In genomic region chr1:207797229-207797973, GRCh38 we compare ENCODE assay signal across 7 cellular contexts. TPM values are rescaled to one million over a fixed set of nuclear protein-coding genes. Genes with fewer than 3 reads are reported as not detected.
A peak's percentile ranks its signal among the peaks of the same experiment; 100 is the strongest.
DNase-seq lines count a peak whose midpoint lies in the region; ATAC-seq, FAIRE-seq and TF ChIP-seq lines count a peak whose summit lies in the region.

No MANE protein-coding gene starts in this region.

- dilution Hi-C loops in mammary epithelial cell (cut with HindIII; ENCODE audit: low sequenced_read_pairs), result no loop called here

- intact Hi-C loops in mammary epithelial cell (cut with micrococcal nuclease), result loop anchor here (1.0 to 10.0 kb wide), 4 partner anchors 45 to 143 kb away; partner anchors contain the start of gene CD46

- 43% methylated on average over 7 of the region's 7 CpGs for WGBS in mammary epithelial cell (ENCODE audit: low coverage, missing lambda C conversion rate)

- H3K4me1 ChIP-seq in mammary epithelial cell (ENCODE audit: insufficient read depth, low read length), result no peaks in the 10 kb centered on the region

- no peak overlapping the region for H2AFZ ChIP-seq in mammary epithelial cell (ENCODE audit: low read depth, low read length)

- H3K36me3 ChIP-seq in WERI-Rb-1 (peaks cover 18% of the 10 kb centered on the region), mammary epithelial cell (ENCODE audit: insufficient read depth, low read length) (peaks cover 10% of the 10 kb centered on the region)

- no peaks in the 10 kb centered on the region for H4K20me1 ChIP-seq in mammary epithelial cell (ENCODE audit: insufficient read depth, low read length)

- no peaks in the 10 kb centered on the region for H3K9me3 ChIP-seq in WERI-Rb-1 (ENCODE audit: severe bottlenecking)
- no peaks in the 10 kb centered on the region for H3K9me3 ChIP-seq in mammary epithelial cell (replicated peaks; ENCODE audit: insufficient read depth, low read length)

- in situ Hi-C loops in mammary epithelial cell (cut with MboI; ENCODE audit: low sequenced_read_pairs in 2 of 2), result no loop called here

- H3K9ac ChIP-seq in mammary epithelial cell (ENCODE audit: insufficient read depth, low read length), result no peak overlapping the region

- no TSS peak for BruUV-seq in mammary epithelial cell (replicated peaks; lab: Mats Ljungman, UMichigan)

- H3K27ac ChIP-seq in WERI-Rb-1 (no peak overlapping the region), mammary epithelial cell (ENCODE audit: insufficient read depth, low read depth, low read length) (no peak overlapping the region)

- no peaks in the 10 kb centered on the region for H3K79me2 ChIP-seq in mammary epithelial cell (ENCODE audit: insufficient read depth, low read length)

- no peaks in the 10 kb centered on the region for H3K27me3 ChIP-seq in WERI-Rb-1 (ENCODE audit: insufficient read depth, low read depth, severe bottlenecking)
- no peaks in the 10 kb centered on the region for H3K27me3 ChIP-seq in mammary epithelial cell (ENCODE audit: insufficient read depth, low read length)

- DNase-seq in GM12891 (ENCODE audit: insufficient read length, low spot score), result no peak
- peak; percentile 26 for DNase-seq in NCI-H2107 (lab: John Stamatoyannopoulos, UW)
- peak; percentile 96 for DNase-seq in WERI-Rb-1
- DNase-seq in mammary epithelial cell, result peak; percentile 79
- peak; percentile 45 to 64 (median 60) for DNase-seq in stimulated activated CD4-positive, alpha-beta T cell treated with anti-CD3 and anti-CD28 coated beads, Interleukin-1b, Interleukin-23, amount 100 ng/mL, for 24 hours (ENCODE audit: low read depth in 4 of 4, low spot score in 1 of 4)

- H3K4me3 ChIP-seq in WERI-Rb-1 (ENCODE audit: low read depth, low read length), result no peak overlapping the region
- no peak overlapping the region for H3K4me3 ChIP-seq in mammary epithelial cell (replicated peaks in 1 of 3; ENCODE audit: insufficient read depth in 1 of 3, low read depth in 2 of 3, low read length in 3 of 3)

- FAIRE-seq in GM12891 (lab: Jason Lieb, UNC) (peak; percentile 89), islet of Langerhans (lab: Jason Lieb, UNC) (peak; percentile 98)

- CTCF ChIA-PET in mammary epithelial cell (lab: Charles Lee; ENCODE audit: low non-redundant PET), result interaction anchor here (0.6 to 1.3 kb wide), 7 partner anchors 11 to 739 kb away, joined by 3 to 29 read pairs (median 14); no protein-coding TSS in a partner anchor

- TF ChIP-seq CTCF in WERI-Rb-1 (IDR thresholded peaks at IDR 0.05; ENCODE audit: low read depth, low read length) (peak; percentile 97), mammary epithelial cell (conservative IDR thresholded peaks at IDR 0.05 in 1 of 2, IDR thresholded peaks at IDR 0.05 in 1 of 2; ENCODE audit: extremely low read depth in 1 of 2, insufficient read depth in 1 of 2, low read depth in 1 of 2, low read length in 2 of 2) (peak; percentile 80 to 85)

- peak; percentile 67 for ATAC-seq in HG02973 (IDR thresholded peaks at IDR 0.05; ENCODE audit: unreplicated experiment)

- no peak for TF ChIP-seq POLR2A in GM12891 (IDR thresholded peaks at IDR 0.05; ENCODE audit: low read depth, low read length)

- no peak overlapping the region for H3K4me2 ChIP-seq in mammary epithelial cell (ENCODE audit: insufficient read depth, low read depth, low read length)

TF ChIP-seq in GM12891, 5 proteins besides CTCF, POLR2A, EP300 and RAD21:
- TF ChIP-seq SPI1 (IDR thresholded peaks at IDR 0.05; ENCODE audit: low read depth, low read length) (no peak), POU2F2 (IDR thresholded peaks at IDR 0.05; ENCODE audit: low read depth, low read length) (no peak), PAX5 (IDR thresholded peaks at IDR 0.05; ENCODE audit: insufficient read depth, low read length, severe bottlenecking) (no peak), POLR2AphosphoS5 (IDR thresholded peaks at IDR 0.05; ENCODE audit: low read depth, low read length) (no peak), TAF1 (IDR thresholded peaks at IDR 0.05; ENCODE audit: low read depth, low read length) (no peak)

RNA-seq across cellular contexts. Expression of gene CD46, which starts 45.5 kb away (rescaled TPM):
- 43.4 TPM for polyA plus RNA-seq in GM12891 (2012; ENCODE audit: low read depth, missing spikeins)
- 100 to 1,000 TPM; 158 to 159 TPM for total RNA-seq in mammary epithelial cell
- polyA plus RNA-seq in mammary epithelial cell, result 85.1 TPM
- polyA minus RNA-seq in mammary epithelial cell, result 71.8 TPM
